In the genomic region with DNA sequence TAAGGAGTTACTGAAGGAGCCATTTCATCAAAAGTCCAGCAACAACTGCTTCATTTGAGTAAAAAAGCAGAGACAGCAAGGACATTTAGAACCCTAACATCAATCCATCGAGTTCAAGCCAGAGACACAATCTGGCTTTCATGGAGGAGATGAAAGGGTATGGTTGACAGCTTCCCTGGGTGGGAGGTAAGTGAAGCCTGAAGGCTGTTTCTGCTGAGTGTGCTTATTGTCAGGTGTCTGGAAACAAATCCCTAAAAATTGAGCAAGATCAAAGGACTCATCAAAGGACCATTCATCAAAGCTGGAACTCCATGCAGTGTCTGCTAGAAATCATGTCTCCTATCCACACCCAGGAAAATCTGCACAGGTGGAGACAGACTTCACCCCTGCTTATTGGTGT, we compare ENCODE assay signal across 37 cellular contexts.
"Had no signal": no experiment of that assay in that cellular context is flagged by ENCODE, and none has a peak within 500 bp of the region (broad histone marks: within the 10 kb centered on the region; RNA-seq: fewer than 3 reads in every experiment).

No MANE protein-coding gene starts in this region.

- H3K4me3 Mint-ChIP-seq: activated B cell treated with CpG ODN at 0.5 μM for 24 hours; activated CD4-positive, alpha-beta memory T cell treated with anti-CD3 and anti-CD28 coated beads for 36 hours; activated naive CD4-positive, alpha-beta T cell treated with anti-CD3 and anti-CD28 coated beads for 36 hours; activated T-cell treated with anti-CD3 and anti-CD28 coated beads, Interleukin-2, amount 50 U/mL, for 4 hours; activated T-helper 1 cell treated with anti-CD3 and anti-CD28 coated beads, Interleukin-12 subunit alpha, Interleukin-12 subunit beta, Interleukin-2, Interleukin-4 antibody, amounts not matched to agents 30 ng/mL and 10 ng/mL and 1 ng/mL, durations not matched to agents 14 hours and 24 hours and 36 hours had no signal

- H3K4me3 ChIP-seq: adrenal gland, cardiac muscle cell, PC-9 had no signal

- H3K27ac Mint-ChIP-seq: activated B cell treated with CpG ODN at 0.5 μM for 24 hours; activated CD4-positive, alpha-beta memory T cell treated with anti-CD3 and anti-CD28 coated beads for 36 hours; activated naive CD4-positive, alpha-beta T cell treated with anti-CD3 and anti-CD28 coated beads for 36 hours; activated naive CD4-positive, alpha-beta T cell treated with anti-CD3 and anti-CD28 coated beads, Interleukin-2, amount 50 U/mL, for 72 hours; activated T-helper 1 cell treated with anti-CD3 and anti-CD28 coated beads, Interleukin-12 subunit alpha, Interleukin-12 subunit beta, Interleukin-2, Interleukin-4 antibody, amounts not matched to agents 30 ng/mL and 10 ng/mL and 1 ng/mL, durations not matched to agents 14 hours and 24 hours and 36 hours had no signal

- H3K27me3 ChIP-seq: adrenal gland, brain microvascular endothelial cell, cardiac muscle cell had no signal

- H3K4me1 Mint-ChIP-seq: activated B cell treated with CpG ODN at 0.5 μM for 24 hours had no signal

- H3K9me3 ChIP-seq: adrenal gland had no signal

- H3K36me3 Mint-ChIP-seq: activated CD4-positive, alpha-beta memory T cell treated with anti-CD3 and anti-CD28 coated beads for 36 hours; activated naive CD4-positive, alpha-beta T cell treated with anti-CD3 and anti-CD28 coated beads, Interleukin-2, amount 50 U/mL, for 72 hours had no signal

- DNase-seq: activated B cell treated with CpG ODN at 0.5 μM for 24 hours; activated CD4-positive, alpha-beta memory T cell treated with anti-CD3 and anti-CD28 coated beads for 36 hours; activated CD4-positive, alpha-beta T cell treated with anti-CD3 and anti-CD28 coated beads for 4 hours; activated CD4-positive, alpha-beta T cell treated with anti-CD3 and anti-CD28 coated beads, Interleukin-2, amount 50 U/mL, for 1 hour; activated CD4-positive, CD25-positive, alpha-beta regulatory T cell treated with anti-CD3 and anti-CD28 coated beads, Interleukin-2, amount 50 U/mL, for 72 hours; activated CD8-positive, alpha-beta memory T cell treated with anti-CD3 and anti-CD28 coated beads, Interleukin-2, amount 50 U/mL, for 4 hours; activated gamma-delta T cell treated with Interleukin-2 at 50 U/mL for 16 hours; activated naive CD4-positive, alpha-beta T cell treated with anti-CD3 and anti-CD28 coated beads for 36 hours; activated T-cell treated with anti-CD3 and anti-CD28 coated beads for 4 hours; activated T-cell treated with anti-CD3 and anti-CD28 coated beads, Interleukin-2, amount 50 U/mL, for 4 hours; adrenal gland; brain microvascular endothelial cell; MM.1S; MV-4-11; NCI-H1092; NCI-H1417; NCI-H187 treated with DMSO at 0.1 percent for 48 hours; NCI-H2081 treated with DMSO at 0.1 percent for 48 hours; NCI-H226; NCI-H446 treated with DMSO at 0.1 percent for 48 hours; NCI-H524; NCI-H69; SIG-M5; T-helper 1 cell; T-helper 2 cell; T-helper 9 cell had no signal

- H3K9ac ChIP-seq: KMS-11 had no signal

- H3K27ac ChIP-seq: adrenal gland, brain microvascular endothelial cell, cardiac muscle cell, KMS-11, PC-9, RWPE1, VCaP had no signal

- FAIRE-seq: astrocyte, RCC 7860 had no signal

- H3K4me2 ChIP-seq: KMS-11, PC-9 had no signal

- ATAC-seq: activated naive CD4-positive, alpha-beta T cell treated with anti-CD3 and anti-CD28 coated beads, Interleukin-2, amount 50 U/mL, for 72 hours; activated T-cell treated with anti-CD3 and anti-CD28 coated beads, Interleukin-2, amount 50 U/mL, for 4 hours; Right ventricle myocardium inferior; SK-N-SH treated with all-trans-retinoic acid at 6 μM for 48 hours had no signal

- H3K36me3 ChIP-seq: adrenal gland, brain microvascular endothelial cell, cardiac muscle cell had no signal

- H3K27me3 Mint-ChIP-seq: activated B cell treated with CpG ODN at 0.5 μM for 24 hours; activated CD4-positive, alpha-beta memory T cell treated with anti-CD3 and anti-CD28 coated beads for 36 hours had no signal

- H2AFZ ChIP-seq: PC-9 had no signal

- H3K9me3 Mint-ChIP-seq: activated B cell treated with CpG ODN at 0.5 μM for 24 hours; activated CD4-positive, alpha-beta memory T cell treated with anti-CD3 and anti-CD28 coated beads for 36 hours; activated naive CD4-positive, alpha-beta T cell treated with anti-CD3 and anti-CD28 coated beads for 36 hours; activated naive CD4-positive, alpha-beta T cell treated with anti-CD3 and anti-CD28 coated beads, Interleukin-2, amount 50 U/mL, for 72 hours; activated T-cell treated with anti-CD3 and anti-CD28 coated beads, Interleukin-2, amount 50 U/mL, for 4 hours; activated T-helper 1 cell treated with anti-CD3 and anti-CD28 coated beads, Interleukin-12 subunit alpha, Interleukin-12 subunit beta, Interleukin-2, Interleukin-4 antibody, amounts not matched to agents 30 ng/mL and 10 ng/mL and 1 ng/mL, durations not matched to agents 14 hours and 24 hours and 36 hours had no signal
